Comparison of ENCODE assay signal across 1 cellular context in the genomic region with DNA sequence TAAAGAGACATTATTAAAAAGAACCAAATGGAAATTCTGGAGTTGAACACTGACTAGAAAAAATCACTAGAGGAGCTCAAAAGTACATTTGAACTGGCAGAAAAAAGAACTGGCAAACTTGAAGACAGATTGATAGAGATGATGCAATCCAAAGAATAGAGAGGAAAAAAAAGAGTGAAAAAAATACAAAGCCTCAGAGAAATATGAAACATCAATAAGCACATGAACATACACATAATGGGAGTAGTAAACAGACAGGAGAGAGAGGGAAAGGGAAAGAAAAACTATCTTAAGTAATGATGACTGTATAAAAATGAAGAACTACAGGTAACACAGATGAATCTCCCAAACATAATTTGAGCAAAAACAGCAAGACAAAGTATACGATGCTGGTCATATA.
TF ChIP-seq lines count a peak whose summit lies in the region.

No MANE protein-coding gene starts in this region.

TF ChIP-seq in endothelial cell of umbilical vein, 7 proteins besides CTCF, POLR2A, EP300 and RAD21:
- TF ChIP-seq EZH2 (IDR thresholded peaks at IDR 0.05; ENCODE audit: borderline replicate concordance, low read depth, low read length, severe bottlenecking) (no peak), GATA2 (IDR thresholded peaks at IDR 0.05; ENCODE audit: insufficient read depth, insufficient read length, low read depth, low read length) (no peak), JUN (IDR thresholded peaks at IDR 0.05; ENCODE audit: borderline replicate concordance, insufficient read depth, insufficient read length, low read depth) (no peak), MYC (IDR thresholded peaks at IDR 0.05; ENCODE audit: low read depth, low read length) (no peak), POLR2AphosphoS5 (IDR thresholded peaks at IDR 0.05; ENCODE audit: insufficient read depth, low read depth, low read length) (no peak), FOS (IDR thresholded peaks at IDR 0.05; ENCODE audit: borderline replicate concordance, insufficient read depth, low read length) (no peak)
- TF ChIP-seq, protein P1, sequence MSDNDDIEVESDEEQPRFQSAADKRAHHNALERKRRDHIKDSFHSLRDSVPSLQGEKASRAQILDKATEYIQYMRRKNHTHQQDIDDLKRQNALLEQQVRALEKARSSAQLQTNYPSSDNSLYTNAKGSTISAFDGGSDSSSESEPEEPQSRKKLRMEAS (IDR thresholded peaks at IDR 0.05; ENCODE audit: insufficient read depth, insufficient read length): no peak
